ENCODE assay signal across 1 cellular context in genomic region chr11:64250875-64251721, GRCh38.
TF ChIP-seq lines count a peak whose summit lies in the region.

PLCB3 (plus strand) TSS chr11:64251530; CDS start chr11:64251650, 120 bp downstream.

TF ChIP-seq in GM23338, 12 proteins besides CTCF, POLR2A, EP300 and RAD21 (continued from another document):
- TF ChIP-seq ETS1 (IDR thresholded peaks at IDR 0.05) (no peak), EZH2 (IDR thresholded peaks at IDR 0.05; ENCODE audit: low read depth, unreplicated experiment) (no peak), STAT1 (IDR thresholded peaks at IDR 0.05; ENCODE audit: unreplicated experiment) (no peak), REST (IDR thresholded peaks at IDR 0.05; ENCODE audit: unreplicated experiment) (no peak)
